In genomic region chr5:179819296-179820126, GRCh38 we compare ENCODE assay signal across 8 cellular contexts. TPM values are rescaled to one million over a fixed set of nuclear protein-coding genes. Genes with fewer than 3 reads are reported as not detected.
DNase-seq lines count a peak whose midpoint lies in the region; ATAC-seq and TF ChIP-seq lines count a peak whose summit lies in the region.

No MANE protein-coding gene starts in this region.

- intact Hi-C loops in natural killer cell (cut with micrococcal nuclease): loop anchor here (1.0 to 2.0 kb wide), 4 partner anchors 8 to 196 kb away; partner anchors contain the start of genes HNRNPH1, MAML1 and MGAT4B

- H3K4me3 ChIP-seq in GM12865 (ENCODE audit: low read depth, low read length) (peak overlapping the region; percentile 52), MM.1S (ENCODE audit: low read length) (no peak overlapping the region), fibroblast of mammary gland (ENCODE audit: control insufficient read depth, low read depth, low read length) (no peak overlapping the region), upper lobe of left lung (peak overlapping the region; percentile 40 to 99 (median 78))

- no peaks in the 10 kb centered on the region for H3K27me3 ChIP-seq in MM.1S (replicated peaks; ENCODE audit: insufficient read depth, low read length)
- no peaks in the 10 kb centered on the region for H3K27me3 ChIP-seq in upper lobe of left lung

- H2AFZ ChIP-seq in MM.1S (ENCODE audit: low read length): 0 out of 2 replicates have a peak overlapping the region, but pooled peaks have one; percentile 9

- H3K36me3 Mint-ChIP-seq in activated T-cell treated with anti-CD3 and anti-CD28 coated beads, Interleukin-2, amount 50 U/mL, for 4 hours (ENCODE audit: insufficient read depth): peaks cover 5% of the 10 kb centered on the region
- H3K36me3 Mint-ChIP-seq in natural killer cell: peaks cover 2% of the 10 kb centered on the region

- no peaks in the 10 kb centered on the region for H3K9me3 ChIP-seq in MM.1S (replicated peaks; ENCODE audit: insufficient read depth, low read length)
- no peaks in the 10 kb centered on the region for H3K9me3 ChIP-seq in upper lobe of left lung

- H3F3A ChIP-seq in MM.1S (ENCODE audit: insufficient read depth, low read length): peaks cover 29% of the 10 kb centered on the region

- peaks cover 49% of the 10 kb centered on the region for H3K4me1 Mint-ChIP-seq in activated T-cell treated with anti-CD3 and anti-CD28 coated beads, Interleukin-2, amount 50 U/mL, for 4 hours (ENCODE audit: low read depth)
- H3K4me1 Mint-ChIP-seq in natural killer cell: peaks cover 34 to 51% of the 10 kb centered on the region in 2 donors

- H3K4me2 ChIP-seq in MM.1S (ENCODE audit: low read depth, low read length): peak overlapping the region; percentile 96

- DNase-seq in ACHN: peak; percentile 67
- DNase-seq in GM12865 (ENCODE audit: low read depth): peak; percentile 70
- peak; percentile 39 for DNase-seq in MM.1S
- no peak for DNase-seq in activated T-cell treated with anti-CD3 and anti-CD28 coated beads, Interleukin-2, amount 50 U/mL, for 4 hours
- peak; percentile 70 for DNase-seq in fibroblast of mammary gland (ENCODE audit: low read depth)
- DNase-seq in natural killer cell: peak; percentile 71
- peak; percentile 90 to 91 for DNase-seq in upper lobe of left lung
- no peak for DNase-seq in amniotic stem cell (lab: John Stamatoyannopoulos, UW)

- peak overlapping the region; percentile 97 to 98 for H3K27ac Mint-ChIP-seq in natural killer cell

- WGBS in upper lobe of left lung, 2 donors: 36 to 60% methylated on average over 2 to 13 of the region's 26 CpGs

- H3K36me3 ChIP-seq in MM.1S (replicated peaks; ENCODE audit: insufficient read depth, low read length) (peaks cover 9% of the 10 kb centered on the region; the same call in 1 of the 2 replicates), upper lobe of left lung (peaks cover 12 to 28% (median 18%) of the 10 kb centered on the region in 4 donors)

- ATAC-seq in activated T-cell treated with anti-CD3 and anti-CD28 coated beads, Interleukin-2, amount 50 U/mL, for 4 hours: peak in 1 of 2 donors; percentile 6
- ATAC-seq in natural killer cell (peak; percentile 15 to 34 (median 26)), upper lobe of left lung (ENCODE audit: low FRiP score in 2 of 2) (peak; percentile 42 to 56)

- peaks cover 53% of the 10 kb centered on the region for H3K79me2 ChIP-seq in MM.1S (ENCODE audit: low read length)

- H3K9me2 ChIP-seq in MM.1S (replicated peaks; ENCODE audit: insufficient read depth, low read length): no peaks in the 10 kb centered on the region

- H4K20me1 ChIP-seq in MM.1S (ENCODE audit: insufficient read depth, low read length): peaks cover 20% of the 10 kb centered on the region

- H3K4me1 ChIP-seq in MM.1S (ENCODE audit: low read length) (peaks cover 31% of the 10 kb centered on the region), upper lobe of left lung (peaks cover 56 to 68% (median 65%) of the 10 kb centered on the region in 4 donors)

- TF ChIP-seq CTCF in GM12865 (IDR thresholded peaks at IDR 0.05; ENCODE audit: insufficient read depth, low read depth, low read length, missing control alignments) (no peak), MM.1S (IDR thresholded peaks at IDR 0.05; ENCODE audit: low read length) (no peak), fibroblast of mammary gland (conservative IDR thresholded peaks at IDR 0.05; ENCODE audit: control insufficient read depth, insufficient read depth, low read depth, low read length) (no peak), natural killer cell (IDR thresholded peaks at IDR 0.05) (no peak), upper lobe of left lung (IDR thresholded peaks at IDR 0.05) (no peak)

- peak in 1 of 4 donors; percentile 37 for TF ChIP-seq EP300 in upper lobe of left lung (IDR thresholded peaks at IDR 0.05)

- H3K27ac ChIP-seq in MM.1S (ENCODE audit: low read length) (peak overlapping the region; percentile 98), upper lobe of left lung (peak overlapping the region; percentile 98 to 100 (median 99))

- H3K4me3 Mint-ChIP-seq in activated T-cell treated with anti-CD3 and anti-CD28 coated beads, Interleukin-2, amount 50 U/mL, for 4 hours: peak overlapping the region; percentile 74
- H3K4me3 Mint-ChIP-seq in natural killer cell: peak overlapping the region; percentile 84

- peak overlapping the region; percentile 49 for H3K9ac ChIP-seq in MM.1S (ENCODE audit: low read length)

- H3K9me3 Mint-ChIP-seq in activated T-cell treated with anti-CD3 and anti-CD28 coated beads, Interleukin-2, amount 50 U/mL, for 4 hours: no peaks in the 10 kb centered on the region
- no peaks in the 10 kb centered on the region for H3K9me3 Mint-ChIP-seq in natural killer cell

- TF ChIP-seq POLR2A in upper lobe of left lung (IDR thresholded peaks at IDR 0.05): no peak

- peaks cover 3% of the 10 kb centered on the region for H3K27me3 Mint-ChIP-seq in activated T-cell treated with anti-CD3 and anti-CD28 coated beads, Interleukin-2, amount 50 U/mL, for 4 hours (ENCODE audit: low read depth)
- H3K27me3 Mint-ChIP-seq in natural killer cell (ENCODE audit: low read depth in 2 of 2): peaks cover 0 to 3% of the 10 kb centered on the region in 2 donors

- in situ Hi-C loops in ACHN (cut with HindIII; ENCODE audit: low pct_ligation_motif_present, low pct_unique_long_range_greater_than_20kb, low sequenced_read_pairs): no loop called here

RNA-seq across cellular contexts. Expression of gene SQSTM1, which starts 1.2 kb away (rescaled TPM):
- 100 to 1,000 TPM; 109 to 141 (median 111) TPM for total RNA-seq in activated T-cell treated with anti-CD3 and anti-CD28 coated beads, Interleukin-2, amount 50 U/mL, for 4 hours
- total RNA-seq in natural killer cell: 100 to 1,000 TPM; 474 to 707 (median 657) TPM
- 100 to 1,000 TPM; 390 to 666 (median 574) TPM for total RNA-seq in upper lobe of left lung

RNA-seq across cellular contexts. Expression of gene MGAT4B, which starts 12.8 kb away (rescaled TPM):
- total RNA-seq in activated T-cell treated with anti-CD3 and anti-CD28 coated beads, Interleukin-2, amount 50 U/mL, for 4 hours: 10 to 100 TPM; 43.6 to 63.7 (median 54.5) TPM
- total RNA-seq in natural killer cell (100 to 1,000 TPM; 143 to 159 (median 144) TPM), upper lobe of left lung (100 to 1,000 TPM; 107 to 266 (median 158) TPM)

RNA-seq across cellular contexts. Expression of gene LTC4S, which starts 25.7 kb away (rescaled TPM):
- 1 to 10 TPM in 1 of 3 donors, under 1 TPM in 2; 0.37 to 2.3 (median 0.61) TPM for total RNA-seq in activated T-cell treated with anti-CD3 and anti-CD28 coated beads, Interleukin-2, amount 50 U/mL, for 4 hours
- total RNA-seq in natural killer cell (1 to 10 TPM; 3.0 to 5.4 (median 3.5) TPM), upper lobe of left lung (10 to 100 TPM in 5 of 6 donors, 1 to 10 TPM in 1; 6.7 to 33.1 (median 21.3) TPM)

RNA-seq across cellular contexts. Expression of gene MRNIP, which starts 39.1 kb away (rescaled TPM):
- total RNA-seq in activated T-cell treated with anti-CD3 and anti-CD28 coated beads, Interleukin-2, amount 50 U/mL, for 4 hours: 10 to 100 TPM; 14.9 to 16.1 (median 16.0) TPM
- total RNA-seq in natural killer cell: 10 to 100 TPM; 19.7 to 40.2 (median 25.4) TPM
- 100 to 1,000 TPM in 1 of 6 donors, 10 to 100 TPM in 5; 20.7 to 142 (median 33.2) TPM for total RNA-seq in upper lobe of left lung

Comparison
In these comparisons a context has a peak if more than half of its experiments do, and no peak if none do; other contexts are left out.
1. DNase-seq: peak in ACHN (single experiment), GM12865 (single experiment), MM.1S (single experiment), fibroblast of mammary gland (single experiment), natural killer cell (single experiment) and upper lobe of left lung (2 of 2); none in activated T-cell treated with anti-CD3 and anti-CD28 coated beads, Interleukin-2, amount 50 U/mL, for 4 hours (single experiment) and amniotic stem cell (single experiment).
2. H3K4me3 ChIP-seq: peak in GM12865 (single experiment) and upper lobe of left lung (4 of 4); none in MM.1S (single experiment) and fibroblast of mammary gland (single experiment).